8 cellular contexts compared by ENCODE assay signal in genomic region chr14:75709207-75709812, GRCh38. TPM values are rescaled to one million over a fixed set of nuclear protein-coding genes. Genes with fewer than 3 reads are reported as not detected.
A peak's percentile ranks its signal among the peaks of the same experiment; 100 is the strongest.
DNase-seq lines count a peak whose midpoint lies in the region; TF ChIP-seq lines count a peak whose summit lies in the region.

No MANE protein-coding gene starts in this region.

- H3K9me3 Mint-ChIP-seq in activated CD4-positive, alpha-beta T cell treated with anti-CD3 and anti-CD28 coated beads, Interleukin-2, amount 10 ng/mL, durations not matched to agents 7 days and 5 days, result no peaks in the 10 kb centered on the region

- H3K27ac Mint-ChIP-seq in activated CD4-positive, alpha-beta T cell treated with anti-CD3 and anti-CD28 coated beads, Interleukin-2, amount 10 ng/mL, durations not matched to agents 7 days and 5 days, result no peak overlapping the region

- H3K4me3 ChIP-seq in HFF-Myc (replicated peaks; ENCODE audit: low read depth, low read length) (no peak overlapping the region), lower leg skin (ENCODE audit: low read depth, poor library complexity, severe bottlenecking) (no peak overlapping the region)

- no peaks in the 10 kb centered on the region for H3K4me1 Mint-ChIP-seq in activated CD4-positive, alpha-beta T cell treated with anti-CD3 and anti-CD28 coated beads, Interleukin-2, amount 10 ng/mL, durations not matched to agents 7 days and 5 days

- H3K4me3 Mint-ChIP-seq in activated CD4-positive, alpha-beta T cell treated with anti-CD3 and anti-CD28 coated beads, Interleukin-2, amount 10 ng/mL, durations not matched to agents 7 days and 5 days, result no peak overlapping the region

- no peaks in the 10 kb centered on the region for H3K27me3 Mint-ChIP-seq in activated CD4-positive, alpha-beta T cell treated with anti-CD3 and anti-CD28 coated beads, Interleukin-2, amount 10 ng/mL, durations not matched to agents 7 days and 5 days

- no peak overlapping the region for H3K27ac ChIP-seq in C4-2B

- peak; percentile 70 for DNase-seq in HFF-Myc (ENCODE audit: extremely low read depth, low read depth)
- DNase-seq in NCI-H510A treated with DMSO at 0.1 percent for 48 hours (lab: John Stamatoyannopoulos, UW), result peak; percentile 84
- peak; percentile 79 for DNase-seq in activated CD4-positive, alpha-beta T cell treated with anti-CD3 and anti-CD28 coated beads, Interleukin-2, amount 10 ng/mL, durations not matched to agents 7 days and 5 days
- DNase-seq in dermis blood vessel endothelial cell, result peak; percentile 91
- DNase-seq in lower leg skin (ENCODE audit: low spot score in 2 of 2), result peak; percentile 73 to 89
- peak; percentile 36 for DNase-seq in stimulated activated CD8-positive, alpha-beta memory T cell treated with anti-CD3 and anti-CD28 coated beads, Interleukin-12 subunit alpha, Interleukin-12 subunit beta, amount 100 ng/mL, for 1 hour (ENCODE audit: low read depth)
- DNase-seq in cerebellar nuclear complex (lab: John Stamatoyannopoulos, UW), result no peak

- no peak for TF ChIP-seq POLR2A in lower leg skin (IDR thresholded peaks at IDR 0.05)

- peaks cover 3% of the 10 kb centered on the region for H3K36me3 Mint-ChIP-seq in activated CD4-positive, alpha-beta T cell treated with anti-CD3 and anti-CD28 coated beads, Interleukin-2, amount 10 ng/mL, durations not matched to agents 7 days and 5 days (ENCODE audit: low read depth)

- POLR2A ChIA-PET in activated CD4-positive, alpha-beta T cell treated with anti-CD3 and anti-CD28 coated beads, Interleukin-2, amount 10 ng/mL, durations not matched to agents 7 days and 5 days (lab: Charles Lee), result interaction anchor here (0.6 kb wide), 1 partner anchor 272 kb away, joined by 3 read pairs; the partner anchor contains the start of gene TGFB3

- TF ChIP-seq CTCF in C4-2B (conservative IDR thresholded peaks at IDR 0.05), result peak; percentile 90
- TF ChIP-seq CTCF in HFF-Myc (IDR thresholded peaks at IDR 0.05; ENCODE audit: low read depth, low read length, missing control alignments), result peak; percentile 85
- peak in 1 of 3 donors; percentile 15 for TF ChIP-seq CTCF in lower leg skin (IDR thresholded peaks at IDR 0.05)

- CTCF ChIA-PET in activated CD4-positive, alpha-beta T cell treated with anti-CD3 and anti-CD28 coated beads, Interleukin-2, amount 10 ng/mL, durations not matched to agents 7 days and 5 days (lab: Charles Lee), result interaction anchor here (0.6 to 4.2 kb wide), 12 partner anchors 9 to 363 kb away, joined by 3 to 38 read pairs (median 3); partner anchors contain the start of genes IFT43 and TGFB3

- intact Hi-C loops in lower leg skin (cut with DNase I; ENCODE audit: low total_unique reads), result loop anchor here (5.0 kb wide), 1 partner anchor 273 kb away; the partner anchor contains the start of gene TGFB3

- 53 to 54% methylated on average over 10 of the region's 10 CpGs for WGBS in lower leg skin, 2 donors

RNA-seq across cellular contexts. Expression of gene TTLL5, which starts 48.3 kb away (rescaled TPM):
- 10 to 100 TPM; 33.3 to 43.3 TPM for total RNA-seq in activated CD4-positive, alpha-beta T cell treated with anti-CD3 and anti-CD28 coated beads, Interleukin-2, amount 10 ng/mL, durations not matched to agents 7 days and 5 days
- 36.9 and 41.7 TPM in 2 replicates for total RNA-seq in dermis blood vessel endothelial cell
- 10 to 100 TPM; 16.5 to 31.1 (median 18.4) TPM for total RNA-seq in lower leg skin

RNA-seq across cellular contexts. Expression of gene ERG28, which starts 48.6 kb away (rescaled TPM):
- total RNA-seq in activated CD4-positive, alpha-beta T cell treated with anti-CD3 and anti-CD28 coated beads, Interleukin-2, amount 10 ng/mL, durations not matched to agents 7 days and 5 days, result 10 to 100 TPM; 17.3 to 21.5 TPM
- total RNA-seq in dermis blood vessel endothelial cell (5.3 and 7.6 TPM in 2 replicates), lower leg skin (10 to 100 TPM; 11.7 to 14.2 (median 12.2) TPM)

Comparison
In these comparisons a context has a peak if more than half of its experiments do, and no peak if none do; other contexts are left out.
1. DNase-seq: peak in HFF-Myc (single experiment), NCI-H510A treated with DMSO at 0.1 percent for 48 hours (single experiment), activated CD4-positive, alpha-beta T cell treated with anti-CD3 and anti-CD28 coated beads, Interleukin-2, amount 10 ng/mL, durations not matched to agents 7 days and 5 days (single experiment), dermis blood vessel endothelial cell (single experiment), lower leg skin (2 of 2) and stimulated activated CD8-positive, alpha-beta memory T cell treated with anti-CD3 and anti-CD28 coated beads, Interleukin-12 subunit alpha, Interleukin-12 subunit beta, amount 100 ng/mL, for 1 hour (single experiment); none in cerebellar nuclear complex (0 of 2).